In genomic region chr2:110957267-110957666, GRCh38 we compare ENCODE assay signal across 26 cellular contexts.
"Had no signal": no experiment of that assay in that cellular context is flagged by ENCODE, and none has a peak within 500 bp of the region (broad histone marks: within the 10 kb centered on the region; RNA-seq: fewer than 3 reads in every experiment).

No MANE protein-coding gene starts in this region.

- H3K4me1 Mint-ChIP-seq: activated CD4-positive, alpha-beta memory T cell treated with anti-CD3 and anti-CD28 coated beads, Interleukin-2, amount 10 ng/mL, durations not matched to agents 7 days and 5 days; activated CD4-positive, alpha-beta T cell treated with anti-CD3 and anti-CD28 coated beads, Interleukin-2, amount 10 ng/mL, durations not matched to agents 7 days and 5 days; activated T-helper 17 cell treated with anti-CD3 and anti-CD28 coated beads, Interleukin-2, amount 50 U/mL, for 72 hours; central memory CD8-positive, alpha-beta T cell; endodermal cell had no signal

- H3K27ac Mint-ChIP-seq: activated CD4-positive, alpha-beta memory T cell treated with anti-CD3 and anti-CD28 coated beads, Interleukin-2, amount 10 ng/mL, durations not matched to agents 7 days and 5 days; activated CD4-positive, alpha-beta T cell treated with anti-CD3 and anti-CD28 coated beads, Interleukin-2, amount 10 ng/mL, durations not matched to agents 7 days and 5 days; activated naive CD8-positive, alpha-beta T cell; activated T-helper 17 cell treated with anti-CD3 and anti-CD28 coated beads, Interleukin-2, amount 50 U/mL, for 72 hours; dendritic cell treated with granulocyte-macrophage colony-stimulating factor and Interleukin-4, amounts not matched to agents 40 ng/mL and 50 ng/mL, for 4 days; endodermal cell; WTC11 had no signal

- H3K36me3 ChIP-seq: brain microvascular endothelial cell, gastroesophageal sphincter had no signal

- ATAC-seq: activated T-cell treated with anti-CD3 and anti-CD28 coated beads, Interleukin-2, amount 50 U/mL, for 4 hours; activated T-helper 17 cell treated with anti-CD3 and anti-CD28 coated beads, Interleukin-2, amount 50 U/mL, for 72 hours; esophagus mucosa; gastroesophageal sphincter; WTC11 had no signal

- H3K27me3 ChIP-seq: gastroesophageal sphincter had no signal

- H3K36me3 Mint-ChIP-seq: activated naive CD8-positive, alpha-beta T cell; WTC11 had no signal

- H3K27ac ChIP-seq: brain microvascular endothelial cell, coronary artery, dorsolateral prefrontal cortex, gastroesophageal sphincter, VCaP had no signal

- H3K4me1 ChIP-seq: gastroesophageal sphincter had no signal

- DNase-seq: activated CD4-positive, alpha-beta memory T cell treated with anti-CD3 and anti-CD28 coated beads, Interleukin-2, amount 10 ng/mL, durations not matched to agents 7 days and 5 days; activated CD4-positive, alpha-beta T cell treated with anti-CD3 and anti-CD28 coated beads for 1 hour; activated CD4-positive, alpha-beta T cell treated with anti-CD3 and anti-CD28 coated beads for 4 hours; activated CD4-positive, alpha-beta T cell treated with anti-CD3 and anti-CD28 coated beads, Interleukin-2, amount 10 ng/mL, durations not matched to agents 7 days and 5 days; activated CD4-positive, alpha-beta T cell treated with anti-CD3 and anti-CD28 coated beads, Interleukin-2, amount 50 U/mL, for 4 hours; activated effector memory CD4-positive, alpha-beta T cell treated with Interleukin-2 at 50 U/mL for 16 hours; activated gamma-delta T cell treated with Interleukin-2 at 50 U/mL for 16 hours; activated naive CD4-positive, alpha-beta T cell treated with anti-CD3 and anti-CD28 coated beads, Interleukin-2, amount 50 U/mL, for 16 hours; activated naive CD4-positive, alpha-beta T cell treated with Interleukin-2 at 50 U/mL for 16 hours; activated T-cell treated with anti-CD3 and anti-CD28 coated beads, Interleukin-2, amount 50 U/mL, for 4 hours; amniotic stem cell; brain microvascular endothelial cell; effector memory CD4-positive, alpha-beta T cell; endodermal cell; foreskin melanocyte; T-helper 2 cell had no signal

- H3K27me3 Mint-ChIP-seq: activated naive CD8-positive, alpha-beta T cell; dendritic cell treated with granulocyte-macrophage colony-stimulating factor and Interleukin-4, amounts not matched to agents 40 ng/mL and 50 ng/mL, for 4 days had no signal

- H3K9me3 Mint-ChIP-seq: activated CD4-positive, alpha-beta memory T cell treated with anti-CD3 and anti-CD28 coated beads, Interleukin-2, amount 10 ng/mL, durations not matched to agents 7 days and 5 days; activated CD4-positive, alpha-beta T cell treated with anti-CD3 and anti-CD28 coated beads, Interleukin-2, amount 10 ng/mL, durations not matched to agents 7 days and 5 days; activated T-cell treated with anti-CD3 and anti-CD28 coated beads, Interleukin-2, amount 50 U/mL, for 4 hours; activated T-helper 17 cell treated with anti-CD3 and anti-CD28 coated beads, Interleukin-2, amount 50 U/mL, for 72 hours; central memory CD8-positive, alpha-beta T cell; endodermal cell; WTC11 had no signal

- H3K4me3 ChIP-seq: coronary artery, dorsolateral prefrontal cortex, gastroesophageal sphincter had no signal

- H3K4me3 Mint-ChIP-seq: activated CD4-positive, alpha-beta memory T cell treated with anti-CD3 and anti-CD28 coated beads, Interleukin-2, amount 10 ng/mL, durations not matched to agents 7 days and 5 days; activated CD4-positive, alpha-beta T cell treated with anti-CD3 and anti-CD28 coated beads, Interleukin-2, amount 10 ng/mL, durations not matched to agents 7 days and 5 days; activated naive CD8-positive, alpha-beta T cell; activated T-cell treated with anti-CD3 and anti-CD28 coated beads, Interleukin-2, amount 50 U/mL, for 4 hours; activated T-helper 17 cell treated with anti-CD3 and anti-CD28 coated beads, Interleukin-2, amount 50 U/mL, for 72 hours; central memory CD8-positive, alpha-beta T cell; dendritic cell treated with granulocyte-macrophage colony-stimulating factor and Interleukin-4, amounts not matched to agents 40 ng/mL and 50 ng/mL, for 4 days; endodermal cell; WTC11 had no signal

- H3K9me3 ChIP-seq: gastroesophageal sphincter had no signal
